In the genomic region with DNA sequence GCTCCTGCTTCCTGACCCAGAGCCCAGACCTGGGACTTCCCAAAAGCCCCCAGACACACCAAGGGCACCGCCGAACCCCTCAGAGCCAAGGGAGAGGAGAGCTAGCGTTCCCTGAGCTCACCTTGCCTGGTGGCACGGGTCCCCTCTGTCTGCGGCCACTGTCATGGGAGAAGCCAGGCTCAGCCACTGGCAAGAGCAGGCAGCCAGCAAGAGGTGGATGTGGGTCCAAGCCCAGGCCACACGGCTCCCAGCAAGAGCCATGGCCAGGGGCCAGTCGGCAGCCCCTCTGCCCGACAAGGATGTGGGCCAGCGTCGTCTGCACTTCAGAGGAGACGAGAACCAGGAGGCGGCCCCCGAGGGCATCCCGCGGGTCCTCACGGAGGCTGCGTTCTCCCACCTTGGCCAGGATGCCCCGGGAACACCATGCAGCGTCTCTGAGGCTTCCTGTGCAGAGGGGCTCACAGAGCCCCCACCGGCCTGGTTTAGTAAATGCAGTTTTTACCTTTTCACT, we compare ENCODE assay signal across 2 cellular contexts.
TF ChIP-seq lines count a peak whose summit lies in the region.

No MANE protein-coding gene starts in this region.

TF ChIP-seq in SK-N-SH, 30 proteins besides CTCF, POLR2A, EP300 and RAD21:
- TF ChIP-seq TCF12 (IDR thresholded peaks at IDR 0.05) (no peak), TAF1 (IDR thresholded peaks at IDR 0.05; ENCODE audit: borderline replicate concordance, low read depth, low read length) (no peak), YY1 (IDR thresholded peaks at IDR 0.05; ENCODE audit: low read depth) (no peak), GABPA (IDR thresholded peaks at IDR 0.05; ENCODE audit: low read depth) (no peak), MXI1 (IDR thresholded peaks at IDR 0.05; ENCODE audit: low read depth, low read length) (no peak), PBX3 (IDR thresholded peaks at IDR 0.05) (no peak), SMC3 (IDR thresholded peaks at IDR 0.05; ENCODE audit: low read depth, low read length) (no peak), MEF2A (IDR thresholded peaks at IDR 0.05; ENCODE audit: borderline replicate concordance, low read depth) (no peak), MAX (IDR thresholded peaks at IDR 0.05; ENCODE audit: low read depth) (no peak), GATA2 (CRISPR knock-in tag; IDR thresholded peaks at IDR 0.05) (no peak), RXRA (IDR thresholded peaks at IDR 0.05; ENCODE audit: borderline replicate concordance, low read depth) (no peak), JUND (IDR thresholded peaks at IDR 0.05) (no peak), TEAD4 (IDR thresholded peaks at IDR 0.05; ENCODE audit: borderline replicate concordance, insufficient read depth) (no peak), RFX5 (IDR thresholded peaks at IDR 0.05; ENCODE audit: low read length) (no peak), USF2 (IDR thresholded peaks at IDR 0.05; ENCODE audit: borderline replicate concordance, low read depth, low read length) (no peak)
- TF ChIP-seq, protein P1, sequence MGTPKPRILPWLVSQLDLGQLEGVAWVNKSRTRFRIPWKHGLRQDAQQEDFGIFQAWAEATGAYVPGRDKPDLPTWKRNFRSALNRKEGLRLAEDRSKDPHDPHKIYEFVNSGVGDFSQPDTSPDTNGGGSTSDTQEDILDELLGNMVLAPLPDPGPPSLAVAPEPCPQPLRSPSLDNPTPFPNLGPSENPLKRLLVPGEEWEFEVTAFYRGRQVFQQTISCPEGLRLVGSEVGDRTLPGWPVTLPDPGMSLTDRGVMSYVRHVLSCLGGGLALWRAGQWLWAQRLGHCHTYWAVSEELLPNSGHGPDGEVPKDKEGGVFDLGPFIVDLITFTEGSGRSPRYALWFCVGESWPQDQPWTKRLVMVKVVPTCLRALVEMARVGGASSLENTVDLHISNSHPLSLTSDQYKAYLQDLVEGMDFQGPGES (IDR thresholded peaks at IDR 0.05; ENCODE audit: low read depth, low read length), result no peak
- TF ChIP-seq, protein P2, sequence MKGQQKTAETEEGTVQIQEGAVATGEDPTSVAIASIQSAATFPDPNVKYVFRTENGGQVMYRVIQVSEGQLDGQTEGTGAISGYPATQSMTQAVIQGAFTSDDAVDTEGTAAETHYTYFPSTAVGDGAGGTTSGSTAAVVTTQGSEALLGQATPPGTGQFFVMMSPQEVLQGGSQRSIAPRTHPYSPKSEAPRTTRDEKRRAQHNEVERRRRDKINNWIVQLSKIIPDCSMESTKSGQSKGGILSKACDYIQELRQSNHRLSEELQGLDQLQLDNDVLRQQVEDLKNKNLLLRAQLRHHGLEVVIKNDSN (IDR thresholded peaks at IDR 0.05; ENCODE audit: borderline replicate concordance, low read depth), result no peak

TF ChIP-seq in SK-N-SH treated with all-trans-retinoic acid at 6 μM for 48 hours, 23 proteins besides CTCF, POLR2A, EP300 and RAD21:
- TF ChIP-seq BACH2 (CRISPR knock-in tag; IDR thresholded peaks at IDR 0.05; ENCODE audit: borderline replicate concordance) (no peak), TOX (CRISPR knock-in tag; IDR thresholded peaks at IDR 0.05; ENCODE audit: borderline replicate concordance) (no peak), ESRRG (CRISPR knock-in tag; IDR thresholded peaks at IDR 0.05) (no peak), ZNF8 (CRISPR knock-in tag; IDR thresholded peaks at IDR 0.05) (no peak), SNAI2 (CRISPR knock-in tag; IDR thresholded peaks at IDR 0.05) (no peak), OSR1 (CRISPR knock-in tag; IDR thresholded peaks at IDR 0.05) (no peak), PPARA (CRISPR knock-in tag; IDR thresholded peaks at IDR 0.05; ENCODE audit: borderline replicate concordance) (no peak), TSHZ2 (CRISPR knock-in tag; IDR thresholded peaks at IDR 0.05) (no peak), ZNF565 (CRISPR knock-in tag; conservative IDR thresholded peaks at IDR 0.05; ENCODE audit: low read depth) (no peak), ISL1 (CRISPR knock-in tag; IDR thresholded peaks at IDR 0.05) (no peak), ZNF70 (CRISPR knock-in tag; IDR thresholded peaks at IDR 0.05) (no peak)
- TF ChIP-seq, protein P3, sequence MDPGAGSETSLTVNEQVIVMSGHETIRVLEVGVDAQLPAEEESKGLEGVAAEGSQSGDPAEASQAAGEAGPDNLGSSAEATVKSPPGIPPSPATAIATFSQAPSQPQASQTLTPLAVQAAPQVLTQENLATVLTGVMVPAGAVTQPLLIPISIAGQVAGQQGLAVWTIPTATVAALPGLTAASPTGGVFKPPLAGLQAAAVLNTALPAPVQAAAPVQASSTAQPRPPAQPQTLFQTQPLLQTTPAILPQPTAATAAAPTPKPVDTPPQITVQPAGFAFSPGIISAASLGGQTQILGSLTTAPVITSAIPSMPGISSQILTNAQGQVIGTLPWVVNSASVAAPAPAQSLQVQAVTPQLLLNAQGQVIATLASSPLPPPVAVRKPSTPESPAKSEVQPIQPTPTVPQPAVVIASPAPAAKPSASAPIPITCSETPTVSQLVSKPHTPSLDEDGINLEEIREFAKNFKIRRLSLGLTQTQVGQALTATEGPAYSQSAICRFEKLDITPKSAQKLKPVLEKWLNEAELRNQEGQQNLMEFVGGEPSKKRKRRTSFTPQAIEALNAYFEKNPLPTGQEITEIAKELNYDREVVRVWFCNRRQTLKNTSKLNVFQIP (CRISPR knock-in tag; IDR thresholded peaks at IDR 0.05; ENCODE audit: borderline replicate concordance, low read depth), result no peak
- TF ChIP-seq, protein P4, sequence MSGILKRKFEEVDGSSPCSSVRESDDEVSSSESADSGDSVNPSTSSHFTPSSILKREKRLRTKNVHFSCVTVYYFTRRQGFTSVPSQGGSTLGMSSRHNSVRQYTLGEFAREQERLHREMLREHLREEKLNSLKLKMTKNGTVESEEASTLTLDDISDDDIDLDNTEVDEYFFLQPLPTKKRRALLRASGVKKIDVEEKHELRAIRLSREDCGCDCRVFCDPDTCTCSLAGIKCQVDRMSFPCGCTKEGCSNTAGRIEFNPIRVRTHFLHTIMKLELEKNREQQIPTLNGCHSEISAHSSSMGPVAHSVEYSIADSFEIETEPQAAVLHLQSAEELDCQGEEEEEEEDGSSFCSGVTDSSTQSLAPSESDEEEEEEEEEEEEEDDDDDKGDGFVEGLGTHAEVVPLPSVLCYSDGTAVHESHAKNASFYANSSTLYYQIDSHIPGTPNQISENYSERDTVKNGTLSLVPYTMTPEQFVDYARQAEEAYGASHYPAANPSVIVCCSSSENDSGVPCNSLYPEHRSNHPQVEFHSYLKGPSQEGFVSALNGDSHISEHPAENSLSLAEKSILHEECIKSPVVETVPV (CRISPR knock-in tag; IDR thresholded peaks at IDR 0.05), result no peak
- TF ChIP-seq, protein P5, sequence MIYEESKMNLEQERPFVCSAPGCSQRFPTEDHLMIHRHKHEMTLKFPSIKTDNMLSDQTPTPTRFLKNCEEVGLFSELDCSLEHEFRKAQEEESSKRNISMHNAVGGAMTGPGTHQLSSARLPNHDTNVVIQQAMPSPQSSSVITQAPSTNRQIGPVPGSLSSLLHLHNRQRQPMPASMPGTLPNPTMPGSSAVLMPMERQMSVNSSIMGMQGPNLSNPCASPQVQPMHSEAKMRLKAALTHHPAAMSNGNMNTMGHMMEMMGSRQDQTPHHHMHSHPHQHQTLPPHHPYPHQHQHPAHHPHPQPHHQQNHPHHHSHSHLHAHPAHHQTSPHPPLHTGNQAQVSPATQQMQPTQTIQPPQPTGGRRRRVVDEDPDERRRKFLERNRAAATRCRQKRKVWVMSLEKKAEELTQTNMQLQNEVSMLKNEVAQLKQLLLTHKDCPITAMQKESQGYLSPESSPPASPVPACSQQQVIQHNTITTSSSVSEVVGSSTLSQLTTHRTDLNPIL (CRISPR knock-in tag; IDR thresholded peaks at IDR 0.05; ENCODE audit: low read depth), result no peak
- TF ChIP-seq, protein P6, sequence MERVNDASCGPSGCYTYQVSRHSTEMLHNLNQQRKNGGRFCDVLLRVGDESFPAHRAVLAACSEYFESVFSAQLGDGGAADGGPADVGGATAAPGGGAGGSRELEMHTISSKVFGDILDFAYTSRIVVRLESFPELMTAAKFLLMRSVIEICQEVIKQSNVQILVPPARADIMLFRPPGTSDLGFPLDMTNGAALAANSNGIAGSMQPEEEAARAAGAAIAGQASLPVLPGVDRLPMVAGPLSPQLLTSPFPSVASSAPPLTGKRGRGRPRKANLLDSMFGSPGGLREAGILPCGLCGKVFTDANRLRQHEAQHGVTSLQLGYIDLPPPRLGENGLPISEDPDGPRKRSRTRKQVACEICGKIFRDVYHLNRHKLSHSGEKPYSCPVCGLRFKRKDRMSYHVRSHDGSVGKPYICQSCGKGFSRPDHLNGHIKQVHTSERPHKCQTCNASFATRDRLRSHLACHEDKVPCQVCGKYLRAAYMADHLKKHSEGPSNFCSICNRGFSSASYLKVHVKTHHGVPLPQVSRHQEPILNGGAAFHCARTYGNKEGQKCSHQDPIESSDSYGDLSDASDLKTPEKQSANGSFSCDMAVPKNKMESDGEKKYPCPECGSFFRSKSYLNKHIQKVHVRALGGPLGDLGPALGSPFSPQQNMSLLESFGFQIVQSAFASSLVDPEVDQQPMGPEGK (CRISPR knock-in tag; IDR thresholded peaks at IDR 0.05; ENCODE audit: borderline replicate concordance), result no peak
TF ChIP-seq in SK-N-SH treated with all-trans-retinoic acid at 6 μM for 48 hours: peak in this region for 0.
